In the genomic region with DNA sequence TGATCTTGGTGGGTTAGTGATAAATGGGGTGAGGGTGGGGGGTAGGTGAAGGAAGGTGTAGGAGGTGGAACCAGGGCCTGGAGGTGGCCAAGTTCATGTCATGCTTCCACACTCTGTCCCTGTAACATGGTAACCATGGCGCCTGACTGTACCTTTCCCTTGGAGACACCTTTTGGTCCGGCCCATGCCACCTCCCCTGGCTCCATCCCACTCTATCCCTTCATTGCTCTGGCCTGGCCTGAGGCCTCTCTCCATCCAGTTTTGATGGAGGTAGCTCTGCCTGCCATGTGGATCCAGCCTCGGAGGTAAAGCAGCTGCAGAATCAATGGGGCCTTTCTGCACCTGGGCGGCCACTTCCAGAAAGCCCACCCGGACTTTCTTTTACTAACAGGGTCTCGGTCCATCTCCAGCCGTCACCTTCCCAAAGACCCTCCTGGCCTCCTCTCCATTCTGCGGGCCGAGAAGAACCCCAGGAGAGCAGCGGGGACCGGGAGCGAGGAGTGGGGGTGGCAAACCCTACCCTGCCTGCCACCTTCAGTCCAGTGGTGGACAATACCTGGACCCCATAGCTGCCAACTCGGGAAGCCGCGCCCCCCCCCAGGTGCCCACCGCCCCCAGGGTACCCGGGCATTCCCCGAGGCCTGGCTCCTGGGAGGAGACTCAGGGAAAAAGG, we compare ENCODE assay signal across 8 cellular contexts. TPM values are rescaled to one million over a fixed set of nuclear protein-coding genes. Genes with fewer than 3 reads are reported as not detected.
DNase-seq lines count a peak whose midpoint lies in the region; ATAC-seq and TF ChIP-seq lines count a peak whose summit lies in the region.

No MANE protein-coding gene starts in this region.

- ATAC-seq in HG03025 (IDR thresholded peaks at IDR 0.05; ENCODE audit: low FRiP score, unreplicated experiment), result peak; percentile 15
- no peak for ATAC-seq in central memory CD8-positive, alpha-beta T cell (replicated peaks; ENCODE audit: extremely low read depth, poor library complexity, severe bottlenecking)
- ATAC-seq in mucosa of descending colon, result no peak

- H3K4me1 Mint-ChIP-seq in central memory CD8-positive, alpha-beta T cell, result peaks cover 10% of the 10 kb centered on the region

- H3K9me3 Mint-ChIP-seq in central memory CD8-positive, alpha-beta T cell, result no peaks in the 10 kb centered on the region

- H3K27me3 Mint-ChIP-seq in central memory CD8-positive, alpha-beta T cell, result no peaks in the 10 kb centered on the region

- no peaks in the 10 kb centered on the region for H3K9me3 ChIP-seq in mucosa of descending colon

- peak overlapping the region; percentile 82 for H3K27ac ChIP-seq in 22Rv1

- peak overlapping the region; percentile 85 for H3K4me3 Mint-ChIP-seq in central memory CD8-positive, alpha-beta T cell

- H3K36me3 ChIP-seq in mucosa of descending colon (ENCODE audit: low read depth), result peaks cover 4% of the 10 kb centered on the region

- intact Hi-C loops in mucosa of descending colon (cut with DNase I, micrococcal nuclease), result no loop called here

- H3K4me3 ChIP-seq in mucosa of descending colon, result peak overlapping the region; percentile 99

- H3K4me1 ChIP-seq in mucosa of descending colon (ENCODE audit: low read depth), result peaks cover 9% of the 10 kb centered on the region

- peaks cover 32% of the 10 kb centered on the region for H3K36me3 Mint-ChIP-seq in central memory CD8-positive, alpha-beta T cell (ENCODE audit: insufficient read depth)

- H3K27ac Mint-ChIP-seq in central memory CD8-positive, alpha-beta T cell (ENCODE audit: low read depth), result peak overlapping the region; percentile 89

- no peak for DNase-seq in central memory CD8-positive, alpha-beta T cell (ENCODE audit: low spot score in 2 of 2)
- DNase-seq in mucosa of descending colon (no peak), H4 (ENCODE audit: low spot score) (no peak), ecto neural progenitor cell (ENCODE audit: low spot score) (no peak), NCI-H2227 (lab: John Stamatoyannopoulos, UW; ENCODE audit: unreplicated experiment) (no peak), MV-4-11 (lab: John Stamatoyannopoulos, UW) (no peak)

- no peak for TF ChIP-seq CTCF in 22Rv1 (IDR thresholded peaks at IDR 0.05)
- no peak for TF ChIP-seq CTCF in mucosa of descending colon (IDR thresholded peaks at IDR 0.05)

RNA-seq across cellular contexts. Expression of a gene that starts 0.5 kb away (rescaled TPM):
- 10 to 100 TPM; 36.2 to 47.8 (median 44.5) TPM for total RNA-seq in mucosa of descending colon
- total RNA-seq in H4 (2014; rRNA removed; shearing (Covaris generic)), result 11.1 and 11.4 TPM in 2 replicates

RNA-seq across cellular contexts. Expression of a gene that starts 8.0 kb away (rescaled TPM):
- 1 to 10 TPM in 1 of 3 donors, under 1 TPM in 2; 0.22 to 5.4 (median 0.38) TPM for total RNA-seq in mucosa of descending colon
- total RNA-seq in H4 (2014; rRNA removed; shearing (Covaris generic)), result 1.2 and 2.5 TPM in 2 replicates
